In genomic region chr14:91269076-91269991, GRCh38 we compare ENCODE assay signal across 10 cellular contexts. TPM values are rescaled to one million over a fixed set of nuclear protein-coding genes. Genes with fewer than 3 reads are reported as not detected.
DNase-seq lines count a peak whose midpoint lies in the region; ATAC-seq and TF ChIP-seq lines count a peak whose summit lies in the region.
"Had no signal": no experiment of that assay in that cellular context is flagged by ENCODE, and none has a peak within 500 bp of the region (broad histone marks: within the 10 kb centered on the region; RNA-seq: fewer than 3 reads in every experiment).

No MANE protein-coding gene starts in this region.

- no peaks in the 10 kb centered on the region for H3K9me3 ChIP-seq in vagina
- no peaks in the 10 kb centered on the region for H3K9me3 ChIP-seq in smooth muscle cell (replicated peaks; ENCODE audit: low read depth)

- H3K36me3 ChIP-seq in vagina = no peaks in the 10 kb centered on the region
- no peaks in the 10 kb centered on the region for H3K36me3 ChIP-seq in smooth muscle cell (ENCODE audit: low read depth)

- no peak overlapping the region for H3K4me2 ChIP-seq in smooth muscle cell

- H3F3A ChIP-seq in smooth muscle cell (ENCODE audit: low read depth) = no peaks in the 10 kb centered on the region

- H3K27me3 ChIP-seq in vagina = no peaks in the 10 kb centered on the region
- H3K27me3 ChIP-seq in smooth muscle cell (ENCODE audit: low read depth) = peaks cover 11% of the 10 kb centered on the region

- intact Hi-C loops in activated CD4-positive, alpha-beta T cell treated with anti-CD3 and anti-CD28 coated beads, Interleukin-2, amount 10 ng/mL, durations not matched to agents 24 days and 14 days (cut with micrococcal nuclease) = no loop called here
- intact Hi-C loops in vagina (cut with DNase I) = no loop called here

- no peaks in the 10 kb centered on the region for H4K20me1 ChIP-seq in smooth muscle cell (ENCODE audit: low read depth)

- H3K27ac Mint-ChIP-seq in activated CD4-positive, alpha-beta T cell treated with anti-CD3 and anti-CD28 coated beads, Interleukin-2, amount 10 ng/mL, durations not matched to agents 24 days and 14 days = peak overlapping the region; percentile 17
- H3K27ac Mint-ChIP-seq in activated T-helper 17 cell treated with anti-CD3 and anti-CD28 coated beads, Interleukin-2, amount 50 U/mL, for 72 hours = peak overlapping the region; percentile 82
- H3K27ac Mint-ChIP-seq in stimulated activated naive B cell treated with anti-CD40 and anti-IgM and Interleukin-4, amounts not matched to agents 10 μg/mL and 1 μg/mL and 100 μg/mL, for 72 hours = peak overlapping the region; percentile 66

- H3K27ac ChIP-seq in vagina (no peak overlapping the region), smooth muscle cell (ENCODE audit: low read depth) (no peak overlapping the region)
- H3K27ac ChIP-seq: SK-N-MC had no signal

- H3K4me1 Mint-ChIP-seq in activated CD4-positive, alpha-beta T cell treated with anti-CD3 and anti-CD28 coated beads, Interleukin-2, amount 10 ng/mL, durations not matched to agents 24 days and 14 days = peaks cover 21% of the 10 kb centered on the region
- peaks cover 15% of the 10 kb centered on the region for H3K4me1 Mint-ChIP-seq in activated T-helper 17 cell treated with anti-CD3 and anti-CD28 coated beads, Interleukin-2, amount 50 U/mL, for 72 hours
- H3K4me1 Mint-ChIP-seq in stimulated activated naive B cell treated with anti-CD40 and anti-IgM and Interleukin-4, amounts not matched to agents 10 μg/mL and 1 μg/mL and 100 μg/mL, for 72 hours = peaks cover 17 to 18% of the 10 kb centered on the region in 2 donors

- WGBS in smooth muscle cell (ENCODE audit: low lambda C conversion rate) = 90% methylated on average over 24 of the region's 24 CpGs

- no peaks in the 10 kb centered on the region for H3K79me2 ChIP-seq in smooth muscle cell (ENCODE audit: low read depth)

- TF ChIP-seq CTCF in vagina (IDR thresholded peaks at IDR 0.05) = no peak
- TF ChIP-seq CTCF in smooth muscle cell (IDR thresholded peaks at IDR 0.05; ENCODE audit: borderline replicate concordance, insufficient read depth, poor library complexity, severe bottlenecking) = no peak

- no peak overlapping the region for H3K9ac ChIP-seq in smooth muscle cell (ENCODE audit: low read depth)

- H3K4me1 ChIP-seq in vagina (peaks cover 23% of the 10 kb centered on the region), smooth muscle cell (ENCODE audit: low read depth) (peaks cover 3% of the 10 kb centered on the region)

- H2AFZ ChIP-seq in smooth muscle cell (ENCODE audit: low read depth) = no peak overlapping the region

- peaks cover 32% of the 10 kb centered on the region for H3K36me3 Mint-ChIP-seq in activated CD4-positive, alpha-beta T cell treated with anti-CD3 and anti-CD28 coated beads, Interleukin-2, amount 10 ng/mL, durations not matched to agents 24 days and 14 days (ENCODE audit: low read depth)
- peaks cover 48% of the 10 kb centered on the region for H3K36me3 Mint-ChIP-seq in activated T-helper 17 cell treated with anti-CD3 and anti-CD28 coated beads, Interleukin-2, amount 50 U/mL, for 72 hours (ENCODE audit: low read depth)
- H3K36me3 Mint-ChIP-seq in stimulated activated naive B cell treated with anti-CD40 and anti-IgM and Interleukin-4, amounts not matched to agents 10 μg/mL and 1 μg/mL and 100 μg/mL, for 72 hours = peaks cover 37 to 45% of the 10 kb centered on the region in 2 donors

- no peak for TF ChIP-seq POLR2A in vagina (IDR thresholded peaks at IDR 0.05)

- DNase-seq in activated CD4-positive, alpha-beta T cell treated with anti-CD3 and anti-CD28 coated beads, Interleukin-2, amount 10 ng/mL, durations not matched to agents 24 days and 14 days = no peak
- DNase-seq in activated CD4-positive, alpha-beta T cell treated with anti-CD3 and anti-CD28 coated beads, Interleukin-2, amount 50 U/mL, for 1 hour = no peak
- DNase-seq in hepatic stellate cell (ENCODE audit: low spot score) (peak; percentile 58), epidermal melanocyte (ENCODE audit: insufficient read length, low spot score) (no peak), vagina (ENCODE audit: extremely low spot score in 2 of 2) (no peak), smooth muscle cell (lab: John Stamatoyannopoulos, UW; ENCODE audit: unreplicated experiment) (no peak)
- no peak for DNase-seq in stimulated activated naive B cell treated with anti-CD40 and anti-IgM and Interleukin-4, amounts not matched to agents 10 μg/mL and 1 μg/mL and 100 μg/mL, for 72 hours
- DNase-seq: dermis blood vessel endothelial cell had no signal

- H3K9me3 Mint-ChIP-seq in activated CD4-positive, alpha-beta T cell treated with anti-CD3 and anti-CD28 coated beads, Interleukin-2, amount 10 ng/mL, durations not matched to agents 24 days and 14 days = no peaks in the 10 kb centered on the region
- H3K9me3 Mint-ChIP-seq in activated T-helper 17 cell treated with anti-CD3 and anti-CD28 coated beads, Interleukin-2, amount 50 U/mL, for 72 hours = no peaks in the 10 kb centered on the region
- H3K9me3 Mint-ChIP-seq in stimulated activated naive B cell treated with anti-CD40 and anti-IgM and Interleukin-4, amounts not matched to agents 10 μg/mL and 1 μg/mL and 100 μg/mL, for 72 hours = no peaks in the 10 kb centered on the region

- no peaks in the 10 kb centered on the region for H3K27me3 Mint-ChIP-seq in activated CD4-positive, alpha-beta T cell treated with anti-CD3 and anti-CD28 coated beads, Interleukin-2, amount 10 ng/mL, durations not matched to agents 24 days and 14 days
- no peaks in the 10 kb centered on the region for H3K27me3 Mint-ChIP-seq in activated T-helper 17 cell treated with anti-CD3 and anti-CD28 coated beads, Interleukin-2, amount 50 U/mL, for 72 hours
- peaks cover 0 to 10% of the 10 kb centered on the region in 2 donors for H3K27me3 Mint-ChIP-seq in stimulated activated naive B cell treated with anti-CD40 and anti-IgM and Interleukin-4, amounts not matched to agents 10 μg/mL and 1 μg/mL and 100 μg/mL, for 72 hours

- peak overlapping the region in 1 of 2 donors; percentile 9 for H3K4me3 ChIP-seq in vagina
- no peak overlapping the region for H3K4me3 ChIP-seq in smooth muscle cell
- H3K4me3 ChIP-seq: SK-N-MC had no signal

- ATAC-seq in activated T-helper 17 cell treated with anti-CD3 and anti-CD28 coated beads, Interleukin-2, amount 50 U/mL, for 72 hours (replicated peaks) = no peak
- ATAC-seq in stimulated activated naive B cell treated with anti-CD40 and anti-IgM and Interleukin-4, amounts not matched to agents 10 μg/mL and 1 μg/mL and 100 μg/mL, for 72 hours (replicated peaks) = no peak

- no peak overlapping the region for H3K4me3 Mint-ChIP-seq in activated CD4-positive, alpha-beta T cell treated with anti-CD3 and anti-CD28 coated beads, Interleukin-2, amount 10 ng/mL, durations not matched to agents 24 days and 14 days
- H3K4me3 Mint-ChIP-seq in activated T-helper 17 cell treated with anti-CD3 and anti-CD28 coated beads, Interleukin-2, amount 50 U/mL, for 72 hours = no peak overlapping the region
- no peak overlapping the region for H3K4me3 Mint-ChIP-seq in stimulated activated naive B cell treated with anti-CD40 and anti-IgM and Interleukin-4, amounts not matched to agents 10 μg/mL and 1 μg/mL and 100 μg/mL, for 72 hours

RNA-seq across cellular contexts. Expression of gene GPR68, which starts 24.8 kb away (rescaled TPM):
- total RNA-seq in activated CD4-positive, alpha-beta T cell treated with anti-CD3 and anti-CD28 coated beads, Interleukin-2, amount 10 ng/mL, durations not matched to agents 24 days and 14 days = 4.6 and 4.9 TPM in 2 replicates
- total RNA-seq in activated T-helper 17 cell treated with anti-CD3 and anti-CD28 coated beads, Interleukin-2, amount 50 U/mL, for 72 hours = 10 to 100 TPM; 36.8 to 44.8 TPM
- 4.2 TPM for total RNA-seq in vagina
- total RNA-seq in smooth muscle cell = 2.6 and 4.4 TPM in 2 replicates
- 2.9 and 3.2 TPM in 2 replicates for polyA plus RNA-seq in smooth muscle cell

Comparison
In these comparisons a context has a peak if more than half of its experiments do, and no peak if none do; other contexts are left out.
1. H3K27ac Mint-ChIP-seq: peak in every context shown above with its lines; median percentile 82 in activated T-helper 17 cell treated with anti-CD3 and anti-CD28 coated beads, Interleukin-2, amount 50 U/mL, for 72 hours; 66 in stimulated activated naive B cell treated with anti-CD40 and anti-IgM and Interleukin-4, amounts not matched to agents 10 μg/mL and 1 μg/mL and 100 μg/mL, for 72 hours; 17 in activated CD4-positive, alpha-beta T cell treated with anti-CD3 and anti-CD28 coated beads, Interleukin-2, amount 10 ng/mL, durations not matched to agents 24 days and 14 days.